ENCODE assay signal across 8 cellular contexts in genomic region chr3:197949767-197950660, GRCh38. TPM values are rescaled to one million over a fixed set of nuclear protein-coding genes. Genes with fewer than 3 reads are reported as not detected.
DNase-seq lines count a peak whose midpoint lies in the region; ATAC-seq, FAIRE-seq and TF ChIP-seq lines count a peak whose summit lies in the region.

Gene RPL35A (plus strand): TSS chr3:197950190. CDS start chr3:197950968, 778 bp downstream.

- no peaks in the 10 kb centered on the region for H3K9me3 ChIP-seq in kidney (ENCODE audit: control insufficient read depth in 1 of 2, low read length in 2 of 2)

- FAIRE-seq in kidney (lab: Jason Lieb, UNC): peak; percentile 17

- H3K4me1 ChIP-seq in kidney (ENCODE audit: control insufficient read depth in 1 of 2, insufficient read depth in 1 of 2, low read depth in 1 of 2, low read length in 2 of 2): peaks cover 2 to 15% of the 10 kb centered on the region in 2 donors

- peaks cover 20 to 37% of the 10 kb centered on the region in 2 donors for H3K36me3 ChIP-seq in kidney (ENCODE audit: control insufficient read depth in 1 of 2, insufficient read depth in 2 of 2, low read length in 2 of 2)

- ATAC-seq in HG03432 (IDR thresholded peaks at IDR 0.05; ENCODE audit: unreplicated experiment): peak; percentile 90

- peak within 1 kb of the TSS; percentile 99 to 100 for H3K9ac ChIP-seq in kidney (ENCODE audit: low read length in 2 of 2)

- intact Hi-C loops in kidney (cut with DNase I): no loop called here

- H3K27ac ChIP-seq in kidney (ENCODE audit: low read depth in 2 of 2, low read length in 2 of 2): peak within 1 kb of the TSS; percentile 95 to 99

- TF ChIP-seq CTCF in kidney (IDR thresholded peaks at IDR 0.05; ENCODE audit: borderline replicate concordance, extremely low read depth, insufficient read depth): no peak

- TF ChIP-seq POLR2A in GM19099 (IDR thresholded peaks at IDR 0.05; ENCODE audit: extremely low read depth, insufficient read length, low read depth): peak; percentile 98

- DNase-seq in AG20443 (ENCODE audit: low spot score) (peak; percentile 93), NCI-H510A (lab: John Stamatoyannopoulos, UW) (peak; percentile 97), cerebellum (ENCODE audit: low spot score) (peak; percentile 90), kidney (peak; percentile 94)
- DNase-seq in activated CD4-positive, alpha-beta T cell treated with anti-CD3 and anti-CD28 coated beads for 1 hour: peak; percentile 75
- peak; percentile 87 for DNase-seq in stimulated activated CD4-positive, alpha-beta T cell treated with anti-CD3 and anti-CD28 coated beads, Interleukin-15, amount 100 ng/mL, for 24 hours

- peak within 1 kb of the TSS; percentile 86 to 100 for H3K4me3 ChIP-seq in kidney (ENCODE audit: low read length in 2 of 2)

RNA-seq across cellular contexts. Expression of gene RPL35A, which starts in this region (rescaled TPM):
- 379 TPM for total RNA-seq in cerebellum
- total RNA-seq in kidney: 721 TPM
- 1,510 TPM for polyA plus RNA-seq in kidney (ENCODE audit: insufficient read depth, low read depth, low replicate concordance)

Comparison
In these comparisons a context has a peak if more than half of its experiments do, and no peak if none do; other contexts are left out.
1. Peak in every context shown above with its lines: DNase-seq, ATAC-seq, H3K4me3 ChIP-seq and H3K27ac ChIP-seq.